1 cellular context compared by ENCODE assay signal in genomic region chr7:40584667-40585433, GRCh38.
TF ChIP-seq lines count a peak whose summit lies in the region.

No MANE protein-coding gene starts in this region.

TF ChIP-seq in WTC11, 78 proteins besides CTCF, POLR2A, EP300 and RAD21 (continued from another document):
- TF ChIP-seq ARID4B (CRISPR knock-in tag; IDR thresholded peaks at IDR 0.05; ENCODE audit: borderline replicate concordance): no peak
- TF ChIP-seq TEAD1 (CRISPR knock-in tag; IDR thresholded peaks at IDR 0.05): no peak
- TF ChIP-seq SOX15 (CRISPR knock-in tag; IDR thresholded peaks at IDR 0.05): no peak
- TF ChIP-seq IRF2 (CRISPR knock-in tag; IDR thresholded peaks at IDR 0.05; ENCODE audit: borderline replicate concordance, low read depth): no peak
- TF ChIP-seq ZNF281 (CRISPR knock-in tag; IDR thresholded peaks at IDR 0.05): no peak
- no peak for TF ChIP-seq MXD4 (CRISPR knock-in tag; IDR thresholded peaks at IDR 0.05; ENCODE audit: borderline replicate concordance)
- no peak for TF ChIP-seq ETV6 (CRISPR knock-in tag; IDR thresholded peaks at IDR 0.05)
- no peak for TF ChIP-seq CREM (CRISPR knock-in tag; IDR thresholded peaks at IDR 0.05)
